9 cellular contexts compared by ENCODE assay signal in the genomic region with DNA sequence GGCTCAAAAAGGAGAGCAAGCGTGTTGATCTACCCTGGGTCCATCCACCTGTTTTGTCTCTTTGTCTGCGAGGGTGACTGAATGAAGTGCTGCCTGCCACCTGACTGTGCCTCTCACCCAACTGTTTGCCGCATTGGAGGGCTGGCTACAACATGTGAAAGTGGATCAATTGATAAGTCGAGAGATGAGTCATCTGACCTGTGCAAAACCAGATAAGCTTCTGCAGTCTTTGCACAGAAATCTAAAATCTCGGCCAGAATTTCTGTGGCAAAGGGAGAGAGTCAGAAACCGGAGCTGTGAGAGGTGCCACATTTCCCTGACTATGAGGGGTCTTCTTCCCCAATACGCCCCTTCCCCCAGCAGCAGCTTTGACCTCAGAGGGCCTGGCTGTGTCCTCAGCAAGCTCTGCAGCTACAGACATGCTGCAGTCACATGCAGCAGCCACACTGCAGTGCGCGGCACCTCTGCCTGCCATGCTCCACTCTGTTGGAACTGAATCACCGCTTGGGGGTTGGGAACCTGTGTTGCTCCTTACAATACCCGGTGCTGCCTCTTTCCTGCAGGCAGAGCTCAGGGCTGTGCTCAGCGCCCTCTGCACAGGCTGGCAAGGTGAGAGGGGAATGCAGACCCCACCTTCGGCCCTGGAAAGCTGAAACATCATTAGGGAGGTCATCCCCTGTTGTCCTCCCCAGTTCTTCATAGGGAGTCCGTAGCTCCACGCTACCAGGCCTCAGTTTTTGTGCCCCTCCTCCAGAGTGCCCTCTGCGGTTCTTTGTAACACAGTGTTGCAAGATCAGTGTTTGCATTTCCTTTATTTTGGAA. TPM values are rescaled to one million over a fixed set of nuclear protein-coding genes. Genes with fewer than 3 reads are reported as not detected.
DNase-seq lines count a peak whose midpoint lies in the region; ATAC-seq and TF ChIP-seq lines count a peak whose summit lies in the region.
"Had no signal": no experiment of that assay in that cellular context is flagged by ENCODE, and none has a peak within 500 bp of the region (broad histone marks: within the 10 kb centered on the region; RNA-seq: fewer than 3 reads in every experiment).

No MANE protein-coding gene starts in this region.

- H3K4me1 ChIP-seq in smooth muscle cell (ENCODE audit: low read depth) = peaks cover 6% of the 10 kb centered on the region

- H3K9me3 ChIP-seq in smooth muscle cell (replicated peaks; ENCODE audit: low read depth) = no peaks in the 10 kb centered on the region
- H3K9me3 ChIP-seq: BLaER1 had no signal

- no peak overlapping the region for H3K9ac ChIP-seq in smooth muscle cell (ENCODE audit: low read depth)
- H3K9ac ChIP-seq: BLaER1 had no signal

- TF ChIP-seq CTCF in dorsolateral prefrontal cortex (IDR thresholded peaks at IDR 0.05 in 54 of 56, conservative IDR thresholded peaks at IDR 0.05 in 2 of 56; ENCODE audit: low read depth in 1 of 56, partially characterized antibody in 56 of 56) (no peak), smooth muscle cell (IDR thresholded peaks at IDR 0.05; ENCODE audit: borderline replicate concordance, insufficient read depth, poor library complexity, severe bottlenecking) (no peak), HFFc6 (IDR thresholded peaks at IDR 0.05) (no peak)

- no peak overlapping the region for H3K27ac Mint-ChIP-seq in activated CD4-positive, alpha-beta T cell treated with anti-CD3 and anti-CD28 coated beads, Interleukin-2, amount 10 ng/mL, durations not matched to agents 7 days and 5 days
- H3K27ac Mint-ChIP-seq in stimulated activated effector memory CD8-positive, alpha-beta T cell treated with anti-CD3 and anti-CD28 coated beads, Interleukin-12 subunit alpha, Interleukin-12 subunit beta, amount 100 ng/mL, for 72 hours = peak overlapping the region; percentile 24
- no peak overlapping the region for H3K27ac Mint-ChIP-seq in HFFc6

- H3K79me2 ChIP-seq in smooth muscle cell (ENCODE audit: low read depth) = no peaks in the 10 kb centered on the region

- H2AFZ ChIP-seq in smooth muscle cell (ENCODE audit: low read depth) = no peak overlapping the region

- intact Hi-C loops in dorsolateral prefrontal cortex (cut with DNase I) = no loop called here

- CTCF ChIA-PET in activated CD4-positive, alpha-beta T cell treated with anti-CD3 and anti-CD28 coated beads, Interleukin-2, amount 10 ng/mL, durations not matched to agents 7 days and 5 days (lab: Charles Lee) = interaction anchor here (0.6 to 1.0 kb wide), 2 partner anchors 22 to 184 kb away, joined by 3 to 4 read pairs; no protein-coding TSS in a partner anchor

- H3K27ac ChIP-seq in dorsolateral prefrontal cortex = peak overlapping the region in 35 of 59 donors; percentile 4 to 76 (median 47)
- no peak overlapping the region for H3K27ac ChIP-seq in smooth muscle cell (ENCODE audit: low read depth)
- H3K27ac ChIP-seq: BLaER1 had no signal

- no peaks in the 10 kb centered on the region for H3K27me3 ChIP-seq in dorsolateral prefrontal cortex
- H3K27me3 ChIP-seq in smooth muscle cell (ENCODE audit: low read depth) = no peaks in the 10 kb centered on the region
- H3K27me3 ChIP-seq: BLaER1 had no signal

- no peaks in the 10 kb centered on the region for H3K27me3 Mint-ChIP-seq in activated CD4-positive, alpha-beta T cell treated with anti-CD3 and anti-CD28 coated beads, Interleukin-2, amount 10 ng/mL, durations not matched to agents 7 days and 5 days
- no peaks in the 10 kb centered on the region for H3K27me3 Mint-ChIP-seq in HFFc6 (ENCODE audit: insufficient read depth)

- no peak overlapping the region for H3K4me2 ChIP-seq in smooth muscle cell
- H3K4me2 ChIP-seq: BLaER1 had no signal

- H3K4me3 ChIP-seq in dorsolateral prefrontal cortex (no peak overlapping the region), smooth muscle cell (no peak overlapping the region)
- H3K4me3 ChIP-seq: BLaER1 had no signal

- no peaks in the 10 kb centered on the region for H4K20me1 ChIP-seq in smooth muscle cell (ENCODE audit: low read depth)
- H4K20me1 ChIP-seq: BLaER1 had no signal

- H3K9me3 Mint-ChIP-seq in activated CD4-positive, alpha-beta T cell treated with anti-CD3 and anti-CD28 coated beads, Interleukin-2, amount 10 ng/mL, durations not matched to agents 7 days and 5 days = no peaks in the 10 kb centered on the region
- H3K9me3 Mint-ChIP-seq in stimulated activated effector memory CD8-positive, alpha-beta T cell treated with anti-CD3 and anti-CD28 coated beads, Interleukin-12 subunit alpha, Interleukin-12 subunit beta, amount 100 ng/mL, for 72 hours = no peaks in the 10 kb centered on the region
- H3K9me3 Mint-ChIP-seq in HFFc6 = no peaks in the 10 kb centered on the region

- ATAC-seq in stimulated activated effector memory CD8-positive, alpha-beta T cell treated with anti-CD3 and anti-CD28 coated beads, Interleukin-12 subunit alpha, Interleukin-12 subunit beta, amount 100 ng/mL, for 72 hours = peak; percentile 93
- no peak for ATAC-seq in HG02798 (IDR thresholded peaks at IDR 0.05; ENCODE audit: poor library complexity, unreplicated experiment)

- POLR2A ChIA-PET in activated CD4-positive, alpha-beta T cell treated with anti-CD3 and anti-CD28 coated beads, Interleukin-2, amount 10 ng/mL, durations not matched to agents 7 days and 5 days (lab: Charles Lee) = no interaction called here

- peak; percentile 19 for DNase-seq in activated CD4-positive, alpha-beta T cell treated with anti-CD3 and anti-CD28 coated beads, Interleukin-2, amount 10 ng/mL, durations not matched to agents 7 days and 5 days
- no peak for DNase-seq in activated CD4-positive, alpha-beta T cell treated with anti-CD3 and anti-CD28 coated beads for 1 hour
- DNase-seq in NCI-H510A (lab: John Stamatoyannopoulos, UW) (peak; percentile 36), dorsolateral prefrontal cortex (peak in 4 of 10 donors; percentile 43 to 60 (median 57)), smooth muscle cell (lab: John Stamatoyannopoulos, UW; ENCODE audit: unreplicated experiment) (no peak), HFFc6 (no peak)
- peak in 1 of 2 donors; percentile 64 for DNase-seq in stimulated activated effector memory CD8-positive, alpha-beta T cell treated with anti-CD3 and anti-CD28 coated beads, Interleukin-12 subunit alpha, Interleukin-12 subunit beta, amount 100 ng/mL, for 72 hours (ENCODE audit: low spot score in 2 of 2)

- H3F3A ChIP-seq in smooth muscle cell (ENCODE audit: low read depth) = no peaks in the 10 kb centered on the region

- no peaks in the 10 kb centered on the region for H3K36me3 ChIP-seq in smooth muscle cell (ENCODE audit: low read depth)

- WGBS in smooth muscle cell (ENCODE audit: low lambda C conversion rate) = 65% methylated on average over 16 of the region's 16 CpGs

- peaks cover 10% of the 10 kb centered on the region for H3K36me3 Mint-ChIP-seq in activated CD4-positive, alpha-beta T cell treated with anti-CD3 and anti-CD28 coated beads, Interleukin-2, amount 10 ng/mL, durations not matched to agents 7 days and 5 days (ENCODE audit: low read depth)
- H3K36me3 Mint-ChIP-seq in stimulated activated effector memory CD8-positive, alpha-beta T cell treated with anti-CD3 and anti-CD28 coated beads, Interleukin-12 subunit alpha, Interleukin-12 subunit beta, amount 100 ng/mL, for 72 hours = peaks cover 10% of the 10 kb centered on the region
- no peaks in the 10 kb centered on the region; the same call in 1 of the 2 replicates for H3K36me3 Mint-ChIP-seq in HFFc6 (ENCODE audit: low read depth)

- peaks cover 21% of the 10 kb centered on the region for H3K4me1 Mint-ChIP-seq in activated CD4-positive, alpha-beta T cell treated with anti-CD3 and anti-CD28 coated beads, Interleukin-2, amount 10 ng/mL, durations not matched to agents 7 days and 5 days
- H3K4me1 Mint-ChIP-seq in stimulated activated effector memory CD8-positive, alpha-beta T cell treated with anti-CD3 and anti-CD28 coated beads, Interleukin-12 subunit alpha, Interleukin-12 subunit beta, amount 100 ng/mL, for 72 hours = peaks cover 17% of the 10 kb centered on the region
- H3K4me1 Mint-ChIP-seq in HFFc6 (ENCODE audit: low read depth) = peaks cover 17% of the 10 kb centered on the region

- H3K4me3 Mint-ChIP-seq in activated CD4-positive, alpha-beta T cell treated with anti-CD3 and anti-CD28 coated beads, Interleukin-2, amount 10 ng/mL, durations not matched to agents 7 days and 5 days = no peak overlapping the region
- no peak overlapping the region for H3K4me3 Mint-ChIP-seq in stimulated activated effector memory CD8-positive, alpha-beta T cell treated with anti-CD3 and anti-CD28 coated beads, Interleukin-12 subunit alpha, Interleukin-12 subunit beta, amount 100 ng/mL, for 72 hours
- H3K4me3 Mint-ChIP-seq in HFFc6 = no peak overlapping the region

RNA-seq across cellular contexts. Expression of gene HAS3, which starts 16.2 kb away (rescaled TPM):
- under 1 TPM; 0.67 to 0.84 TPM for total RNA-seq in activated CD4-positive, alpha-beta T cell treated with anti-CD3 and anti-CD28 coated beads, Interleukin-2, amount 10 ng/mL, durations not matched to agents 7 days and 5 days
- 1 to 10 TPM in 119 of 120 experiments, under 1 TPM in 1; 1.00 to 5.7 (median 2.7) TPM for total RNA-seq in dorsolateral prefrontal cortex
- total RNA-seq in smooth muscle cell = 1.2 and 2.7 TPM in 2 replicates
- polyA plus RNA-seq in smooth muscle cell = 0.39 and 1.1 TPM in 2 replicates
- 1 to 10 TPM; 1.5 to 2.1 (median 1.5) TPM for total RNA-seq in HFFc6 (2021; fragmentation: NEBNext Ultra II Directional; extraction: Animal tissue kit (Norgen Biotek cat#: 25700))

RNA-seq across cellular contexts. Expression of gene CHTF8, which starts 43.1 kb away (rescaled TPM):
- 100 to 1,000 TPM; 132 to 165 TPM for total RNA-seq in activated CD4-positive, alpha-beta T cell treated with anti-CD3 and anti-CD28 coated beads, Interleukin-2, amount 10 ng/mL, durations not matched to agents 7 days and 5 days
- total RNA-seq in dorsolateral prefrontal cortex = 10 to 100 TPM; 40.8 to 90.1 (median 64.5) TPM
- 74.2 and 77.7 TPM in 2 replicates for total RNA-seq in smooth muscle cell
- 70.8 and 83.8 TPM in 2 replicates for polyA plus RNA-seq in smooth muscle cell
- 100 to 1,000 TPM; 103 to 149 (median 125) TPM for total RNA-seq in HFFc6 (2021; fragmentation: NEBNext Ultra II Directional; extraction: Animal tissue kit (Norgen Biotek cat#: 25700))

RNA-seq across cellular contexts. Expression of gene UTP4, which starts 43.1 kb away (rescaled TPM):
- total RNA-seq in activated CD4-positive, alpha-beta T cell treated with anti-CD3 and anti-CD28 coated beads, Interleukin-2, amount 10 ng/mL, durations not matched to agents 7 days and 5 days = 10 to 100 TPM; 51.8 to 53.2 TPM
- total RNA-seq in dorsolateral prefrontal cortex (10 to 100 TPM; 24.8 to 57.1 (median 40.2) TPM), smooth muscle cell (13.8 and 20.4 TPM in 2 replicates)
- 29.0 and 32.8 TPM in 2 replicates for polyA plus RNA-seq in smooth muscle cell
- 10 to 100 TPM; 64.1 to 82.4 (median 69.6) TPM for total RNA-seq in HFFc6 (2021; fragmentation: NEBNext Ultra II Directional; extraction: Animal tissue kit (Norgen Biotek cat#: 25700))

Comparison
In these comparisons a context has a peak if more than half of its experiments do, and no peak if none do; other contexts are left out.
1. DNase-seq: peak in activated CD4-positive, alpha-beta T cell treated with anti-CD3 and anti-CD28 coated beads, Interleukin-2, amount 10 ng/mL, durations not matched to agents 7 days and 5 days (single experiment) and NCI-H510A (single experiment); none in activated CD4-positive, alpha-beta T cell treated with anti-CD3 and anti-CD28 coated beads for 1 hour (single experiment), smooth muscle cell (single experiment) and HFFc6 (single experiment).